8 cellular contexts compared by ENCODE assay signal in genomic region chr11:3841426-3842304, GRCh38. TPM values are rescaled to one million over a fixed set of nuclear protein-coding genes. Genes with fewer than 3 reads are reported as not detected.
DNase-seq lines count a peak whose midpoint lies in the region; ATAC-seq lines count a peak whose summit lies in the region.

No MANE protein-coding gene starts in this region.

- H3K36me3 Mint-ChIP-seq in activated T-cell treated with anti-CD3 and anti-CD28 coated beads, Interleukin-2, amount 50 U/mL, for 24 hours (ENCODE audit: low read depth) = peaks cover 35% of the 10 kb centered on the region

- H3K4me3 ChIP-seq in muscle layer of colon (ENCODE audit: low read depth in 1 of 2, low read length in 2 of 2) = peak overlapping the region; percentile 57 to 95

- H3K9ac ChIP-seq in muscle layer of colon (ENCODE audit: low read length) = peak overlapping the region; percentile 24

- H3K27ac Mint-ChIP-seq in activated T-cell treated with anti-CD3 and anti-CD28 coated beads, Interleukin-2, amount 50 U/mL, for 24 hours = peak overlapping the region; percentile 96

- H3K4me1 Mint-ChIP-seq in activated T-cell treated with anti-CD3 and anti-CD28 coated beads, Interleukin-2, amount 50 U/mL, for 24 hours (ENCODE audit: low read depth) = peaks cover 52% of the 10 kb centered on the region

- H3K27me3 Mint-ChIP-seq in activated T-cell treated with anti-CD3 and anti-CD28 coated beads, Interleukin-2, amount 50 U/mL, for 24 hours = no peaks in the 10 kb centered on the region

- no peaks in the 10 kb centered on the region for H3K9me3 ChIP-seq in muscle layer of colon (ENCODE audit: low read length)

- H3K9me3 Mint-ChIP-seq in activated T-cell treated with anti-CD3 and anti-CD28 coated beads, Interleukin-2, amount 50 U/mL, for 24 hours = no peaks in the 10 kb centered on the region

- peak overlapping the region; percentile 88 for H3K4me3 Mint-ChIP-seq in activated T-cell treated with anti-CD3 and anti-CD28 coated beads, Interleukin-2, amount 50 U/mL, for 24 hours

- DNase-seq in DMS79 treated with DMSO at 0.1 percent for 48 hours (lab: John Stamatoyannopoulos, UW) (peak; percentile 46), HT-29 (ENCODE audit: low spot score) (peak; percentile 96)
- DNase-seq in NK-92 treated with Interleukin-12 subunit alpha and Interleukin-12 subunit beta, amount 100 ng/mL, for 24 hours (lab: John Stamatoyannopoulos, UW) = peak; percentile 96
- no peak for DNase-seq in activated T-cell treated with anti-CD3 and anti-CD28 coated beads, Interleukin-2, amount 50 U/mL, for 24 hours

- H3K27ac ChIP-seq in muscle layer of colon (ENCODE audit: low read depth, low read length) (peak overlapping the region; percentile 93), temporal lobe (ENCODE audit: low read depth, low read length) (peak overlapping the region; percentile 93)

- H3K4me1 ChIP-seq in muscle layer of colon (ENCODE audit: insufficient read depth, low read length) = peaks cover 39% of the 10 kb centered on the region

- H3K36me3 ChIP-seq in muscle layer of colon (ENCODE audit: insufficient read depth, low read length) = no peaks in the 10 kb centered on the region

- ATAC-seq in GM21381 (IDR thresholded peaks at IDR 0.05; ENCODE audit: unreplicated experiment) (peak; percentile 49), esophagus mucosa (peak; percentile 74)

- no peaks in the 10 kb centered on the region for H3K27me3 ChIP-seq in muscle layer of colon (ENCODE audit: control insufficient read depth in 1 of 2, insufficient read depth in 2 of 2, low read length in 2 of 2)

RNA-seq across cellular contexts. Expression of gene RHOG, which starts 0.9 kb away (rescaled TPM):
- 53.4 and 58.9 TPM in 2 replicates for total RNA-seq in HT-29 (2014; rRNA removed; shearing (Covaris generic))
- 59.7 TPM for total RNA-seq in esophagus mucosa
- total RNA-seq in temporal lobe = 1.5 TPM

RNA-seq across cellular contexts. Expression of gene STIM1, which starts 13.8 kb away (rescaled TPM):
- 28.3 and 29.4 TPM in 2 replicates for total RNA-seq in HT-29 (2014; rRNA removed; shearing (Covaris generic))
- total RNA-seq in esophagus mucosa (85.1 TPM), temporal lobe (11.8 TPM)

RNA-seq across cellular contexts. Expression of gene PGAP2, which starts 33.3 kb away (rescaled TPM):
- total RNA-seq in HT-29 (2014; rRNA removed; shearing (Covaris generic)) = 40.9 and 41.3 TPM in 2 replicates
- total RNA-seq in esophagus mucosa = 31.8 TPM
- total RNA-seq in temporal lobe = 9.3 TPM

RNA-seq across cellular contexts. Expression of gene NUP98, which starts 44.3 kb away (rescaled TPM):
- total RNA-seq in HT-29 (2014; rRNA removed; shearing (Covaris generic)) = 151 and 165 TPM in 2 replicates
- total RNA-seq in esophagus mucosa = 55.1 TPM
- total RNA-seq in temporal lobe = 56.3 TPM

Comparison
In these comparisons a context has a peak if more than half of its experiments do, and no peak if none do; other contexts are left out.
1. RNA of gene RHOG, which starts 0.9 kb away (total RNA-seq): 59.7 TPM in esophagus mucosa (single experiment) and 53.4 to 58.9 TPM in HT-29; 1.5 TPM in temporal lobe (single experiment); every median in the first group is over 10 times any median in the second.